1 cellular context compared by ENCODE assay signal in genomic region chr10:80078448-80079311, GRCh38.
TF ChIP-seq lines count a peak whose summit lies in the region.

TMEM254 (plus strand) TSS chr10:80078665; CDS start chr10:80078700, 35 bp downstream.

TF ChIP-seq in HEK293, 187 proteins besides CTCF, POLR2A, EP300 and RAD21 (continued from another document and continues in another):
- TF ChIP-seq PRDM6 (tag by site-specific recombination; IDR thresholded peaks at IDR 0.05), result no peak
- no peak for TF ChIP-seq GLI4 (tag by site-specific recombination; IDR thresholded peaks at IDR 0.05)
- 0 out of 2 replicates have a peak, but pooled peaks have one; percentile 31 for TF ChIP-seq ZNF37A (tag by site-specific recombination; IDR thresholded peaks at IDR 0.05)
- peak; percentile 69; the same call in 1 of the 2 replicates for TF ChIP-seq KLF16 (tag by site-specific recombination; IDR thresholded peaks at IDR 0.05)
- TF ChIP-seq, protein P1, sequence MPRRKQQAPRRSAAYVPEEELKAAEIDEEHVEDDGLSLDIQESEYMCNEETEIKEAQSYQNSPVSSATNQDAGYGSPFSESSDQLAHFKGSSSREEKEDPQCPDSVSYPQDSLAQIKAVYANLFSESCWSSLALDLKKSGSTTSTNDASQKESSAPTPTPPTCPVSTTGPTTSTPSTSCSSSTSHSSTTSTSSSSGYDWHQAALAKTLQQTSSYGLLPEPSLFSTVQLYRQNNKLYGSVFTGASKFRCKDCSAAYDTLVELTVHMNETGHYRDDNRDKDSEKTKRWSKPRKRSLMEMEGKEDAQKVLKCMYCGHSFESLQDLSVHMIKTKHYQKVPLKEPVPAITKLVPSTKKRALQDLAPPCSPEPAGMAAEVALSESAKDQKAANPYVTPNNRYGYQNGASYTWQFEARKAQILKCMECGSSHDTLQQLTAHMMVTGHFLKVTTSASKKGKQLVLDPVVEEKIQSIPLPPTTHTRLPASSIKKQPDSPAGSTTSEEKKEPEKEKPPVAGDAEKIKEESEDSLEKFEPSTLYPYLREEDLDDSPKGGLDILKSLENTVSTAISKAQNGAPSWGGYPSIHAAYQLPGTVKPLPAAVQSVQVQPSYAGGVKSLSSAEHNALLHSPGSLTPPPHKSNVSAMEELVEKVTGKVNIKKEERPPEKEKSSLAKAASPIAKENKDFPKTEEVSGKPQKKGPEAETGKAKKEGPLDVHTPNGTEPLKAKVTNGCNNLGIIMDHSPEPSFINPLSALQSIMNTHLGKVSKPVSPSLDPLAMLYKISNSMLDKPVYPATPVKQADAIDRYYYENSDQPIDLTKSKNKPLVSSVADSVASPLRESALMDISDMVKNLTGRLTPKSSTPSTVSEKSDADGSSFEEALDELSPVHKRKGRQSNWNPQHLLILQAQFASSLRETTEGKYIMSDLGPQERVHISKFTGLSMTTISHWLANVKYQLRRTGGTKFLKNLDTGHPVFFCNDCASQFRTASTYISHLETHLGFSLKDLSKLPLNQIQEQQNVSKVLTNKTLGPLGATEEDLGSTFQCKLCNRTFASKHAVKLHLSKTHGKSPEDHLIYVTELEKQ (tag by site-specific recombination; IDR thresholded peaks at IDR 0.05; ENCODE audit: borderline replicate concordance), result no peak
- TF ChIP-seq ZNF514 (tag by site-specific recombination; IDR thresholded peaks at IDR 0.05), result no peak
- TF ChIP-seq MZF1 (tag by site-specific recombination; IDR thresholded peaks at IDR 0.05; ENCODE audit: borderline replicate concordance), result no peak
- TF ChIP-seq, protein P2, sequence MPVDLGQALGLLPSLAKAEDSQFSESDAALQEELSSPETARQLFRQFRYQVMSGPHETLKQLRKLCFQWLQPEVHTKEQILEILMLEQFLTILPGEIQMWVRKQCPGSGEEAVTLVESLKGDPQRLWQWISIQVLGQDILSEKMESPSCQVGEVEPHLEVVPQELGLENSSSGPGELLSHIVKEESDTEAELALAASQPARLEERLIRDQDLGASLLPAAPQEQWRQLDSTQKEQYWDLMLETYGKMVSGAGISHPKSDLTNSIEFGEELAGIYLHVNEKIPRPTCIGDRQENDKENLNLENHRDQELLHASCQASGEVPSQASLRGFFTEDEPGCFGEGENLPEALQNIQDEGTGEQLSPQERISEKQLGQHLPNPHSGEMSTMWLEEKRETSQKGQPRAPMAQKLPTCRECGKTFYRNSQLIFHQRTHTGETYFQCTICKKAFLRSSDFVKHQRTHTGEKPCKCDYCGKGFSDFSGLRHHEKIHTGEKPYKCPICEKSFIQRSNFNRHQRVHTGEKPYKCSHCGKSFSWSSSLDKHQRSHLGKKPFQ (tag by site-specific recombination; IDR thresholded peaks at IDR 0.05), result no peak
- 0 out of 2 replicates have a peak, but pooled peaks have one; percentile 31 for TF ChIP-seq WT1 (tag by site-specific recombination; IDR thresholded peaks at IDR 0.05)
- peak; percentile 95 for TF ChIP-seq ZNF768 (tag by site-specific recombination; IDR thresholded peaks at IDR 0.05)
- no peak for TF ChIP-seq SETDB1 (IDR thresholded peaks at IDR 0.05; ENCODE audit: insufficient read length, low read length)
- no peak for TF ChIP-seq ZNF623 (tag by site-specific recombination; IDR thresholded peaks at IDR 0.05)
- TF ChIP-seq, protein P3, sequence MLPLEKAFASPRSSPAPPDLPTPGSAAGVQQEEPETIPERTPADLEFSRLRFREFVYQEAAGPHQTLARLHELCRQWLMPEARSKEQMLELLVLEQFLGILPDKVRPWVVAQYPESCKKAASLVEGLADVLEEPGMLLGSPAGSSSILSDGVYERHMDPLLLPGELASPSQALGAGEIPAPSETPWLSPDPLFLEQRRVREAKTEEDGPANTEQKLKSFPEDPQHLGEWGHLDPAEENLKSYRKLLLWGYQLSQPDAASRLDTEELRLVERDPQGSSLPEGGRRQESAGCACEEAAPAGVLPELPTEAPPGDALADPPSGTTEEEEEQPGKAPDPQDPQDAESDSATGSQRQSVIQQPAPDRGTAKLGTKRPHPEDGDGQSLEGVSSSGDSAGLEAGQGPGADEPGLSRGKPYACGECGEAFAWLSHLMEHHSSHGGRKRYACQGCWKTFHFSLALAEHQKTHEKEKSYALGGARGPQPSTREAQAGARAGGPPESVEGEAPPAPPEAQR (tag by site-specific recombination; IDR thresholded peaks at IDR 0.05), result no peak
- TF ChIP-seq OSR2 (tag by site-specific recombination; IDR thresholded peaks at IDR 0.05), result no peak
- TF ChIP-seq ZNF658 (tag by site-specific recombination; IDR thresholded peaks at IDR 0.05), result no peak
- TF ChIP-seq ZNF433 (tag by site-specific recombination; IDR thresholded peaks at IDR 0.05; ENCODE audit: low read depth), result no peak
- peak; percentile 86 for TF ChIP-seq ZNF501 (tag by site-specific recombination; IDR thresholded peaks at IDR 0.05)
- TF ChIP-seq, protein P4, sequence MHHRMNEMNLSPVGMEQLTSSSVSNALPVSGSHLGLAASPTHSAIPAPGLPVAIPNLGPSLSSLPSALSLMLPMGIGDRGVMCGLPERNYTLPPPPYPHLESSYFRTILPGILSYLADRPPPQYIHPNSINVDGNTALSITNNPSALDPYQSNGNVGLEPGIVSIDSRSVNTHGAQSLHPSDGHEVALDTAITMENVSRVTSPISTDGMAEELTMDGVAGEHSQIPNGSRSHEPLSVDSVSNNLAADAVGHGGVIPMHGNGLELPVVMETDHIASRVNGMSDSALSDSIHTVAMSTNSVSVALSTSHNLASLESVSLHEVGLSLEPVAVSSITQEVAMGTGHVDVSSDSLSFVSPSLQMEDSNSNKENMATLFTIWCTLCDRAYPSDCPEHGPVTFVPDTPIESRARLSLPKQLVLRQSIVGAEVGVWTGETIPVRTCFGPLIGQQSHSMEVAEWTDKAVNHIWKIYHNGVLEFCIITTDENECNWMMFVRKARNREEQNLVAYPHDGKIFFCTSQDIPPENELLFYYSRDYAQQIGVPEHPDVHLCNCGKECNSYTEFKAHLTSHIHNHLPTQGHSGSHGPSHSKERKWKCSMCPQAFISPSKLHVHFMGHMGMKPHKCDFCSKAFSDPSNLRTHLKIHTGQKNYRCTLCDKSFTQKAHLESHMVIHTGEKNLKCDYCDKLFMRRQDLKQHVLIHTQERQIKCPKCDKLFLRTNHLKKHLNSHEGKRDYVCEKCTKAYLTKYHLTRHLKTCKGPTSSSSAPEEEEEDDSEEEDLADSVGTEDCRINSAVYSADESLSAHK (tag by site-specific recombination; IDR thresholded peaks at IDR 0.05), result no peak
- TF ChIP-seq KLF9 (tag by site-specific recombination; IDR thresholded peaks at IDR 0.05; ENCODE audit: low read depth), result peak; percentile 79
- no peak for TF ChIP-seq ZNF48 (tag by site-specific recombination; IDR thresholded peaks at IDR 0.05)
- TF ChIP-seq, protein P5, sequence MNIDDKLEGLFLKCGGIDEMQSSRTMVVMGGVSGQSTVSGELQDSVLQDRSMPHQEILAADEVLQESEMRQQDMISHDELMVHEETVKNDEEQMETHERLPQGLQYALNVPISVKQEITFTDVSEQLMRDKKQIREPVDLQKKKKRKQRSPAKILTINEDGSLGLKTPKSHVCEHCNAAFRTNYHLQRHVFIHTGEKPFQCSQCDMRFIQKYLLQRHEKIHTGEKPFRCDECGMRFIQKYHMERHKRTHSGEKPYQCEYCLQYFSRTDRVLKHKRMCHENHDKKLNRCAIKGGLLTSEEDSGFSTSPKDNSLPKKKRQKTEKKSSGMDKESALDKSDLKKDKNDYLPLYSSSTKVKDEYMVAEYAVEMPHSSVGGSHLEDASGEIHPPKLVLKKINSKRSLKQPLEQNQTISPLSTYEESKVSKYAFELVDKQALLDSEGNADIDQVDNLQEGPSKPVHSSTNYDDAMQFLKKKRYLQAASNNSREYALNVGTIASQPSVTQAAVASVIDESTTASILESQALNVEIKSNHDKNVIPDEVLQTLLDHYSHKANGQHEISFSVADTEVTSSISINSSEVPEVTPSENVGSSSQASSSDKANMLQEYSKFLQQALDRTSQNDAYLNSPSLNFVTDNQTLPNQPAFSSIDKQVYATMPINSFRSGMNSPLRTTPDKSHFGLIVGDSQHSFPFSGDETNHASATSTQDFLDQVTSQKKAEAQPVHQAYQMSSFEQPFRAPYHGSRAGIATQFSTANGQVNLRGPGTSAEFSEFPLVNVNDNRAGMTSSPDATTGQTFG (tag by site-specific recombination; IDR thresholded peaks at IDR 0.05; ENCODE audit: borderline replicate concordance), result no peak
- no peak for TF ChIP-seq ZNF776 (tag by site-specific recombination; IDR thresholded peaks at IDR 0.05; ENCODE audit: borderline replicate concordance)
- no peak for TF ChIP-seq ZNF548 (tag by site-specific recombination; IDR thresholded peaks at IDR 0.05)
- no peak for TF ChIP-seq ZNF140 (tag by site-specific recombination; IDR thresholded peaks at IDR 0.05)
- no peak for TF ChIP-seq BCL6B (tag by site-specific recombination; IDR thresholded peaks at IDR 0.05)
- no peak for TF ChIP-seq ZNF558 (tag by site-specific recombination; IDR thresholded peaks at IDR 0.05)
- TF ChIP-seq ZNF580 (tag by site-specific recombination; IDR thresholded peaks at IDR 0.05), result peak; percentile 41; the same call in 1 of the 2 replicates
- TF ChIP-seq ZNF585B (tag by site-specific recombination; IDR thresholded peaks at IDR 0.05), result no peak
- no peak for TF ChIP-seq ZNF555 (tag by site-specific recombination; conservative IDR thresholded peaks at IDR 0.05)
- no peak for TF ChIP-seq PRDM2 (tag by site-specific recombination; IDR thresholded peaks at IDR 0.05; ENCODE audit: borderline replicate concordance)
- no peak for TF ChIP-seq ZBTB44 (tag by site-specific recombination; IDR thresholded peaks at IDR 0.05)
- peak; percentile 54 for TF ChIP-seq ZNF629 (tag by site-specific recombination; IDR thresholded peaks at IDR 0.05)
- peak; percentile 78 for TF ChIP-seq SP7 (tag by site-specific recombination; IDR thresholded peaks at IDR 0.05)
- TF ChIP-seq ZNF571 (tag by site-specific recombination; IDR thresholded peaks at IDR 0.05), result no peak
